ENCODE assay signal across 40 cellular contexts in the genomic region with DNA sequence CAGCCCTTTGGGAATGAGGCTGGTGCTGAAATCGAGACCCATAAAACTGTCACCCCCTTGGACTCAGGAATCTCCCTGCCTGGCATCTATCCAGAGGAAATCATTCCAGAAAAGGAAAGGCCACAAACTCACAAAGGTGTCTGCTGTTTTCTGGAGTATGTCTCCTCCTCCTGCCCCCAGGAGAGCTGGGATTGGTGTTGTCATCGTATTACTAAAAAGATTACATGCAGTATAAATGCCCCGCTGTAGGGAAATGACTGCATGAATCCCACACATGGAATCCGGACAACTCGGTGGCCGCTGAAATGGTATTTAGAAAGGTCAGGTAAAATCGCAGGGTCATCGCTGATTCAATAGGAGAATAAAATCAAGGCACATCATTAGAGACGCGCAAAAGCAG. TPM values are rescaled to one million over a fixed set of nuclear protein-coding genes. Genes with fewer than 3 reads are reported as not detected.
"Had no signal": no experiment of that assay in that cellular context is flagged by ENCODE, and none has a peak within 500 bp of the region (broad histone marks: within the 10 kb centered on the region; RNA-seq: fewer than 3 reads in every experiment).

No MANE protein-coding gene starts in this region.

- H3K4me1 ChIP-seq: adrenal gland had no signal

- H3K4me1 Mint-ChIP-seq: activated B cell treated with CpG ODN at 0.5 μM for 24 hours had no signal

- ATAC-seq: activated naive CD4-positive, alpha-beta T cell treated with anti-CD3 and anti-CD28 coated beads, Interleukin-2, amount 50 U/mL, for 72 hours; activated T-cell treated with anti-CD3 and anti-CD28 coated beads, Interleukin-2, amount 50 U/mL, for 4 hours; K562; Right ventricle myocardium inferior; SK-N-SH treated with all-trans-retinoic acid at 6 μM for 48 hours had no signal

- H3K9me3 Mint-ChIP-seq: activated B cell treated with CpG ODN at 0.5 μM for 24 hours; activated CD4-positive, alpha-beta memory T cell treated with anti-CD3 and anti-CD28 coated beads for 36 hours; activated naive CD4-positive, alpha-beta T cell treated with anti-CD3 and anti-CD28 coated beads for 36 hours; activated naive CD4-positive, alpha-beta T cell treated with anti-CD3 and anti-CD28 coated beads, Interleukin-2, amount 50 U/mL, for 72 hours; activated T-cell treated with anti-CD3 and anti-CD28 coated beads, Interleukin-2, amount 50 U/mL, for 4 hours; activated T-helper 1 cell treated with anti-CD3 and anti-CD28 coated beads, Interleukin-12 subunit alpha, Interleukin-12 subunit beta, Interleukin-2, Interleukin-4 antibody, amounts not matched to agents 30 ng/mL and 10 ng/mL and 1 ng/mL, durations not matched to agents 14 hours and 24 hours and 36 hours had no signal

- H3K9me3 ChIP-seq: adrenal gland had no signal

- H3K4me3 ChIP-seq: adrenal gland, K562, PC-9 had no signal

- H3K27me3 ChIP-seq: adrenal gland had no signal

- H3K27ac Mint-ChIP-seq: activated B cell treated with CpG ODN at 0.5 μM for 24 hours; activated CD4-positive, alpha-beta memory T cell treated with anti-CD3 and anti-CD28 coated beads for 36 hours; activated naive CD4-positive, alpha-beta T cell treated with anti-CD3 and anti-CD28 coated beads for 36 hours; activated naive CD4-positive, alpha-beta T cell treated with anti-CD3 and anti-CD28 coated beads, Interleukin-2, amount 50 U/mL, for 72 hours; activated T-helper 1 cell treated with anti-CD3 and anti-CD28 coated beads, Interleukin-12 subunit alpha, Interleukin-12 subunit beta, Interleukin-2, Interleukin-4 antibody, amounts not matched to agents 30 ng/mL and 10 ng/mL and 1 ng/mL, durations not matched to agents 14 hours and 24 hours and 36 hours had no signal

- H3K36me3 Mint-ChIP-seq: activated CD4-positive, alpha-beta memory T cell treated with anti-CD3 and anti-CD28 coated beads for 36 hours; activated naive CD4-positive, alpha-beta T cell treated with anti-CD3 and anti-CD28 coated beads, Interleukin-2, amount 50 U/mL, for 72 hours; brain had no signal

- H3K4me3 Mint-ChIP-seq: activated B cell treated with CpG ODN at 0.5 μM for 24 hours; activated CD4-positive, alpha-beta memory T cell treated with anti-CD3 and anti-CD28 coated beads for 36 hours; activated naive CD4-positive, alpha-beta T cell treated with anti-CD3 and anti-CD28 coated beads for 36 hours; activated T-cell treated with anti-CD3 and anti-CD28 coated beads, Interleukin-2, amount 50 U/mL, for 4 hours; activated T-helper 1 cell treated with anti-CD3 and anti-CD28 coated beads, Interleukin-12 subunit alpha, Interleukin-12 subunit beta, Interleukin-2, Interleukin-4 antibody, amounts not matched to agents 30 ng/mL and 10 ng/mL and 1 ng/mL, durations not matched to agents 14 hours and 24 hours and 36 hours; brain had no signal

- H3K27ac ChIP-seq: adrenal gland, PC-9, RWPE1, VCaP had no signal

- H3K36me3 ChIP-seq: adrenal gland had no signal

- DNase-seq: activated B cell treated with CpG ODN at 0.5 μM for 24 hours; activated CD4-positive, alpha-beta memory T cell treated with anti-CD3 and anti-CD28 coated beads for 36 hours; activated CD4-positive, alpha-beta T cell treated with anti-CD3 and anti-CD28 coated beads for 4 hours; activated CD4-positive, alpha-beta T cell treated with anti-CD3 and anti-CD28 coated beads, Interleukin-2, amount 50 U/mL, for 1 hour; activated CD4-positive, CD25-positive, alpha-beta regulatory T cell treated with anti-CD3 and anti-CD28 coated beads, Interleukin-2, amount 50 U/mL, for 72 hours; activated CD8-positive, alpha-beta memory T cell treated with anti-CD3 and anti-CD28 coated beads, Interleukin-2, amount 50 U/mL, for 4 hours; activated gamma-delta T cell treated with Interleukin-2 at 50 U/mL for 16 hours; activated naive CD4-positive, alpha-beta T cell treated with anti-CD3 and anti-CD28 coated beads for 36 hours; activated T-cell treated with anti-CD3 and anti-CD28 coated beads for 4 hours; activated T-cell treated with anti-CD3 and anti-CD28 coated beads, Interleukin-2, amount 50 U/mL, for 4 hours; central memory CD4-positive, alpha-beta T cell; NCI-H1105; NCI-H1436; NCI-H1694; NCI-H1930; NCI-H2081 treated with DMSO at 0.1 percent for 48 hours; NCI-H226; NCI-H446 treated with DMSO at 0.1 percent for 48 hours; NCI-H524 treated with DMSO at 0.1 percent for 48 hours; NCI-H748 treated with DMSO at 0.1 percent for 48 hours; PC-9; SIG-M5; SW 1271; T-helper 1 cell; T-helper 2 cell; T-helper 9 cell had no signal

RNA-seq across cellular contexts. Expression of a gene that starts 18.9 kb away (rescaled TPM):
- total RNA-seq: activated B cell treated with CpG ODN at 0.5 μM for 24 hours; activated CD4-positive, alpha-beta memory T cell treated with anti-CD3 and anti-CD28 coated beads for 36 hours; activated naive CD4-positive, alpha-beta T cell treated with anti-CD3 and anti-CD28 coated beads for 36 hours; activated naive CD4-positive, alpha-beta T cell treated with anti-CD3 and anti-CD28 coated beads, Interleukin-2, amount 50 U/mL, for 72 hours; activated T-cell treated with anti-CD3 and anti-CD28 coated beads, Interleukin-2, amount 50 U/mL, for 4 hours; activated T-helper 1 cell treated with anti-CD3 and anti-CD28 coated beads, Interleukin-12 subunit alpha, Interleukin-12 subunit beta, Interleukin-2, Interleukin-4 antibody, amounts not matched to agents 30 ng/mL and 10 ng/mL and 1 ng/mL, durations not matched to agents 14 hours and 24 hours and 36 hours; adrenal gland; astrocyte; bronchial epithelial cell; K562; MCF 10A; OCI-LY7; PC-9; Right ventricle myocardium inferior; SK-MEL-5 had no signal
